In genomic region chr13:24280722-24281121, GRCh38 we compare ENCODE assay signal across 14 cellular contexts. TPM values are rescaled to one million over a fixed set of nuclear protein-coding genes. Genes with fewer than 3 reads are reported as not detected.
DNase-seq lines count a peak whose midpoint lies in the region; ATAC-seq, FAIRE-seq and TF ChIP-seq lines count a peak whose summit lies in the region.
"Had no signal": no experiment of that assay in that cellular context is flagged by ENCODE, and none has a peak within 500 bp of the region (broad histone marks: within the 10 kb centered on the region; RNA-seq: fewer than 3 reads in every experiment).

No MANE protein-coding gene starts in this region.

- peak; percentile 65 for ATAC-seq in GM18907 (IDR thresholded peaks at IDR 0.05; ENCODE audit: unreplicated experiment)
- peak; percentile 82 for ATAC-seq in HG02870 (IDR thresholded peaks at IDR 0.05; ENCODE audit: unreplicated experiment)
- no peak for ATAC-seq in activated naive CD8-positive, alpha-beta T cell treated with anti-CD3 and anti-CD28 coated beads, Interleukin-2, amount 10 ng/mL, durations not matched to agents 7 days and 5 days (ENCODE audit: low read depth)
- peak; percentile 38 for ATAC-seq in omental fat pad (ENCODE audit: low FRiP score)

- TF ChIP-seq CTCF in omental fat pad (IDR thresholded peaks at IDR 0.05) (no peak), testis (IDR thresholded peaks at IDR 0.05) (no peak), left ventricle myocardium inferior (IDR thresholded peaks at IDR 0.05; ENCODE audit: borderline replicate concordance) (no peak)

- peaks cover 23% of the 10 kb centered on the region for H3K4me1 ChIP-seq in testis
- peaks cover 29% of the 10 kb centered on the region for H3K4me1 ChIP-seq in left ventricle myocardium inferior

- H3K9me3 ChIP-seq in testis = no peaks in the 10 kb centered on the region
- no peaks in the 10 kb centered on the region for H3K9me3 ChIP-seq in left ventricle myocardium inferior (replicated peaks)

- POLR2A ChIA-PET in activated naive CD8-positive, alpha-beta T cell treated with anti-CD3 and anti-CD28 coated beads, Interleukin-2, amount 10 ng/mL, durations not matched to agents 7 days and 5 days (lab: Charles Lee) = interaction anchor here (1.1 kb wide), 1 partner anchor 29 kb away, joined by 4 read pairs; no protein-coding TSS in a partner anchor

- H3K36me3 Mint-ChIP-seq in activated naive CD8-positive, alpha-beta T cell treated with anti-CD3 and anti-CD28 coated beads, Interleukin-2, amount 10 ng/mL, durations not matched to agents 7 days and 5 days = peaks cover 32% of the 10 kb centered on the region

- no peaks in the 10 kb centered on the region for H3K27me3 Mint-ChIP-seq in activated naive CD8-positive, alpha-beta T cell treated with anti-CD3 and anti-CD28 coated beads, Interleukin-2, amount 10 ng/mL, durations not matched to agents 7 days and 5 days

- TF ChIP-seq POLR2A in testis (IDR thresholded peaks at IDR 0.05) = no peak

- no peaks in the 10 kb centered on the region for H3K36me3 ChIP-seq in testis (ENCODE audit: low read depth, missing control alignments)
- H3K36me3 ChIP-seq in left ventricle myocardium inferior = peaks cover 24% of the 10 kb centered on the region

- H3K27ac ChIP-seq in testis = no peak overlapping the region
- H3K27ac ChIP-seq in left ventricle myocardium inferior (replicated peaks) = no peak overlapping the region
- H3K27ac ChIP-seq: epithelial cell of prostate had no signal

- no peaks in the 10 kb centered on the region for H3K9me3 Mint-ChIP-seq in activated naive CD8-positive, alpha-beta T cell treated with anti-CD3 and anti-CD28 coated beads, Interleukin-2, amount 10 ng/mL, durations not matched to agents 7 days and 5 days

- H3K4me1 Mint-ChIP-seq in activated naive CD8-positive, alpha-beta T cell treated with anti-CD3 and anti-CD28 coated beads, Interleukin-2, amount 10 ng/mL, durations not matched to agents 7 days and 5 days = peaks cover 38% of the 10 kb centered on the region

- H3K4me3 Mint-ChIP-seq in activated naive CD8-positive, alpha-beta T cell treated with anti-CD3 and anti-CD28 coated beads, Interleukin-2, amount 10 ng/mL, durations not matched to agents 7 days and 5 days = no peak overlapping the region

- peak overlapping the region; percentile 23 for H3K27ac Mint-ChIP-seq in activated naive CD8-positive, alpha-beta T cell treated with anti-CD3 and anti-CD28 coated beads, Interleukin-2, amount 10 ng/mL, durations not matched to agents 7 days and 5 days

- H3K27me3 ChIP-seq in testis (no peaks in the 10 kb centered on the region), left ventricle myocardium inferior (ENCODE audit: low read depth) (no peaks in the 10 kb centered on the region)

- no peak for DNase-seq in activated naive CD8-positive, alpha-beta T cell treated with anti-CD3 and anti-CD28 coated beads, Interleukin-2, amount 10 ng/mL, durations not matched to agents 7 days and 5 days
- DNase-seq in omental fat pad (ENCODE audit: low spot score) (no peak), testis (no peak), left ventricle myocardium inferior (no peak), frontal cortex (ENCODE audit: low spot score in 2 of 2) (no peak), NCI-H345 (lab: John Stamatoyannopoulos, UW) (no peak)
- DNase-seq: activated gamma-delta T cell treated with Interleukin-2 at 50 U/mL for 16 hours, mammary epithelial cell, NCI-H1092 treated with DMSO at 0.1 percent for 48 hours, SW 1271 had no signal

- 59 to 73% methylated on average over 7 of the region's 7 CpGs for WGBS in testis, 2 donors

- intact Hi-C loops in testis (cut with DNase I; ENCODE audit: low total_unique reads) = no loop called here
- intact Hi-C loops in left ventricle myocardium inferior (cut with micrococcal nuclease) = no loop called here

- no peak for FAIRE-seq in frontal cortex (lab: Jason Lieb, UNC)

- H3K4me3 ChIP-seq in testis (no peak overlapping the region), left ventricle myocardium inferior (no peak overlapping the region)

RNA-seq across cellular contexts. Expression of gene C1QTNF9, which starts 28.7 kb away (rescaled TPM):
- not detected for total RNA-seq in activated naive CD8-positive, alpha-beta T cell treated with anti-CD3 and anti-CD28 coated beads, Interleukin-2, amount 10 ng/mL, durations not matched to agents 7 days and 5 days
- total RNA-seq in omental fat pad = under 1 TPM in 3 of 4 donors, not detected in 1; 0.48 to 0.79 (median 0.69) TPM
- total RNA-seq in testis = 1 to 10 TPM in 1 of 2 donors, under 1 TPM in 1; 0.43 to 2.4 TPM
- 1.1 TPM for polyA plus RNA-seq in testis (ENCODE audit: insufficient read depth, low read depth, low replicate concordance)
- 3.0 TPM for total RNA-seq in left ventricle myocardium inferior
- under 0.01 TPM for total RNA-seq in frontal cortex
- total RNA-seq: G401, mammary epithelial cell had no signal
- polyA plus RNA-seq: mammary epithelial cell had no signal
